ENCODE assay signal across 15 cellular contexts in genomic region chr11:134640536-134640935, GRCh38.
DNase-seq lines count a peak whose midpoint lies in the region; ATAC-seq and TF ChIP-seq lines count a peak whose summit lies in the region.
"Had no signal": no experiment of that assay in that cellular context is flagged by ENCODE, and none has a peak within 500 bp of the region (broad histone marks: within the 10 kb centered on the region; RNA-seq: fewer than 3 reads in every experiment).

No MANE protein-coding gene starts in this region.

- H3K27me3 ChIP-seq in RWPE2 (ENCODE audit: insufficient read depth, poor library complexity, severe bottlenecking) (peaks cover 5% of the 10 kb centered on the region), endodermal cell (ENCODE audit: control insufficient read depth, insufficient read depth, low read length, poor library complexity, severe bottlenecking) (no peaks in the 10 kb centered on the region), mucosa of stomach (ENCODE audit: control insufficient read depth, insufficient read depth, low read length) (no peaks in the 10 kb centered on the region), SK-N-SH (ENCODE audit: insufficient read depth) (no peaks in the 10 kb centered on the region)

- intact Hi-C loops in activated CD8-positive, alpha-beta T cell treated with anti-CD3 and anti-CD28 coated beads for 36 hours (cut with micrococcal nuclease), result no loop called here

- POLR2A ChIA-PET in activated CD8-positive, alpha-beta T cell treated with anti-CD3 and anti-CD28 coated beads for 36 hours (lab: Charles Lee), result no interaction called here
- POLR2A ChIA-PET in SK-N-SH (lab: Yijun Ruan, JAX), result no interaction called here

- H3K4me3 Mint-ChIP-seq in endodermal cell, result no peak overlapping the region
- no peak overlapping the region for H3K4me3 Mint-ChIP-seq in type B pancreatic cell
- no peak overlapping the region for H3K4me3 Mint-ChIP-seq in effector memory CD8-positive, alpha-beta T cell
- H3K4me3 Mint-ChIP-seq in activated CD8-positive, alpha-beta T cell treated with anti-CD3 and anti-CD28 coated beads for 36 hours, result no peak overlapping the region
- H3K4me3 Mint-ChIP-seq: CD4-positive, alpha-beta memory T cell had no signal

- H3K27ac Mint-ChIP-seq in endodermal cell (no peak overlapping the region), type B pancreatic cell (no peak overlapping the region)
- no peak overlapping the region for H3K27ac Mint-ChIP-seq in effector memory CD8-positive, alpha-beta T cell
- H3K27ac Mint-ChIP-seq in activated CD8-positive, alpha-beta T cell treated with anti-CD3 and anti-CD28 coated beads for 36 hours, result no peak overlapping the region
- H3K27ac Mint-ChIP-seq: CD4-positive, alpha-beta memory T cell had no signal

- H3K4me1 Mint-ChIP-seq in endodermal cell (peaks cover 4% of the 10 kb centered on the region), type B pancreatic cell (ENCODE audit: unreplicated experiment) (peaks cover 26% of the 10 kb centered on the region)
- peaks cover 0 to 2% of the 10 kb centered on the region in 2 donors for H3K4me1 Mint-ChIP-seq in effector memory CD8-positive, alpha-beta T cell (ENCODE audit: low read depth in 2 of 2)
- no peaks in the 10 kb centered on the region for H3K4me1 Mint-ChIP-seq in activated CD8-positive, alpha-beta T cell treated with anti-CD3 and anti-CD28 coated beads for 36 hours (ENCODE audit: low read depth)
- H3K4me1 Mint-ChIP-seq: CD4-positive, alpha-beta memory T cell had no signal

- no peaks in the 10 kb centered on the region for H3K9me3 Mint-ChIP-seq in endodermal cell
- H3K9me3 Mint-ChIP-seq in type B pancreatic cell, result no peaks in the 10 kb centered on the region
- no peaks in the 10 kb centered on the region for H3K9me3 Mint-ChIP-seq in effector memory CD8-positive, alpha-beta T cell
- H3K9me3 Mint-ChIP-seq in activated CD8-positive, alpha-beta T cell treated with anti-CD3 and anti-CD28 coated beads for 36 hours, result no peaks in the 10 kb centered on the region
- H3K9me3 Mint-ChIP-seq: CD4-positive, alpha-beta memory T cell had no signal

- no peaks in the 10 kb centered on the region for H3F3A ChIP-seq in SK-N-SH (replicated peaks; ENCODE audit: insufficient read depth)

- TF ChIP-seq CTCF in RWPE2 (IDR thresholded peaks at IDR 0.05; ENCODE audit: poor library complexity, severe bottlenecking) (no peak), endodermal cell (conservative IDR thresholded peaks at IDR 0.05) (no peak), type B pancreatic cell (conservative IDR thresholded peaks at IDR 0.05) (no peak), SK-N-SH (IDR thresholded peaks at IDR 0.05) (no peak)
- no peak for TF ChIP-seq CTCF in activated CD8-positive, alpha-beta T cell treated with anti-CD3 and anti-CD28 coated beads for 36 hours (IDR thresholded peaks at IDR 0.05)

- peak; percentile 36 for DNase-seq in RWPE2 (ENCODE audit: low spot score)
- peak; percentile 38 for DNase-seq in endodermal cell
- peak; percentile 50 for DNase-seq in type B pancreatic cell (ENCODE audit: extremely low spot score, unreplicated experiment)
- no peak for DNase-seq in effector memory CD8-positive, alpha-beta T cell
- DNase-seq in activated CD8-positive, alpha-beta T cell treated with anti-CD3 and anti-CD28 coated beads for 36 hours, result no peak
- DNase-seq in SK-N-SH, result no peak
- DNase-seq: BE2C; CD4-positive, alpha-beta memory T cell; DMS153; DMS79 treated with DMSO at 0.1 percent for 48 hours; GDM1; HCEC 1CT had no signal

- no peak overlapping the region for H3K9ac ChIP-seq in endodermal cell (ENCODE audit: extremely low read depth, low read length, poor library complexity, severe bottlenecking)
- H3K9ac ChIP-seq in mucosa of stomach (ENCODE audit: low read length), result peak overlapping the region; percentile 1
- H3K9ac ChIP-seq in SK-N-SH, result no peak overlapping the region

- H3K27ac ChIP-seq in RWPE2 (ENCODE audit: poor library complexity, severe bottlenecking) (no peak overlapping the region), endodermal cell (ENCODE audit: low read depth, low read length) (no peak overlapping the region), SK-N-SH (ENCODE audit: low read depth in 2 of 2, low read length in 1 of 2) (no peak overlapping the region)
- H3K27ac ChIP-seq: A549, C4-2B had no signal

- H3K9me3 ChIP-seq in RWPE2 (ENCODE audit: severe bottlenecking), result peaks cover 2% of the 10 kb centered on the region
- no peaks in the 10 kb centered on the region for H3K9me3 ChIP-seq in endodermal cell (ENCODE audit: control insufficient read depth, low read length)
- no peaks in the 10 kb centered on the region for H3K9me3 ChIP-seq in mucosa of stomach (ENCODE audit: control insufficient read depth, low read length)
- H3K9me3 ChIP-seq in SK-N-SH, result no peaks in the 10 kb centered on the region
- H3K9me3 ChIP-seq: A549, BE2C had no signal

- H4K20me1 ChIP-seq in SK-N-SH (ENCODE audit: insufficient read depth), result no peaks in the 10 kb centered on the region

- no peak overlapping the region for H3K4me2 ChIP-seq in SK-N-SH
- H3K4me2 ChIP-seq: A549 had no signal

- no peaks in the 10 kb centered on the region for H3K36me3 Mint-ChIP-seq in endodermal cell (ENCODE audit: low read depth)
- no peaks in the 10 kb centered on the region for H3K36me3 Mint-ChIP-seq in type B pancreatic cell
- no peaks in the 10 kb centered on the region for H3K36me3 Mint-ChIP-seq in effector memory CD8-positive, alpha-beta T cell (ENCODE audit: insufficient read depth)
- H3K36me3 Mint-ChIP-seq in activated CD8-positive, alpha-beta T cell treated with anti-CD3 and anti-CD28 coated beads for 36 hours (ENCODE audit: low read depth), result no peaks in the 10 kb centered on the region
- H3K36me3 Mint-ChIP-seq: CD4-positive, alpha-beta memory T cell had no signal

- H3K4me1 ChIP-seq in RWPE2 (ENCODE audit: insufficient read depth, poor library complexity, severe bottlenecking) (no peaks in the 10 kb centered on the region), endodermal cell (ENCODE audit: control insufficient read depth, insufficient read depth, low read length) (no peaks in the 10 kb centered on the region), mucosa of stomach (ENCODE audit: control insufficient read depth, insufficient read depth, low read length) (peaks cover 25% of the 10 kb centered on the region), SK-N-SH (ENCODE audit: control insufficient read depth in 1 of 2, insufficient read depth in 2 of 2, low read depth in 1 of 2, low read length in 1 of 2) (peaks cover 0 to 22% of the 10 kb centered on the region in 2 experiments; a peak in 2 of 4 replicates)
- H3K4me1 ChIP-seq: A549, BE2C had no signal

- H3K27me3 Mint-ChIP-seq in endodermal cell (ENCODE audit: insufficient read depth) (peaks cover 11% of the 10 kb centered on the region), type B pancreatic cell (peaks cover 49% of the 10 kb centered on the region)
- peaks cover 57 to 76% of the 10 kb centered on the region in 2 donors for H3K27me3 Mint-ChIP-seq in effector memory CD8-positive, alpha-beta T cell
- H3K27me3 Mint-ChIP-seq in activated CD8-positive, alpha-beta T cell treated with anti-CD3 and anti-CD28 coated beads for 36 hours, result peaks cover 3% of the 10 kb centered on the region

- no peaks in the 10 kb centered on the region for H3K9me2 ChIP-seq in SK-N-SH

- CTCF ChIA-PET in activated CD8-positive, alpha-beta T cell treated with anti-CD3 and anti-CD28 coated beads for 36 hours (lab: Charles Lee), result no interaction called here
- CTCF ChIA-PET in SK-N-SH (lab: Yijun Ruan, JAX), result no interaction called here

- H2AFZ ChIP-seq in SK-N-SH (ENCODE audit: low read depth), result no peak overlapping the region

- H3K4me3 ChIP-seq in RWPE2 (ENCODE audit: severe bottlenecking), result no peak overlapping the region
- no peak overlapping the region for H3K4me3 ChIP-seq in endodermal cell (ENCODE audit: low read length)
- no peak overlapping the region for H3K4me3 ChIP-seq in mucosa of stomach (ENCODE audit: low read length)
- H3K4me3 ChIP-seq in SK-N-SH (ENCODE audit: low read depth in 2 of 2, low read length in 1 of 2), result no peak overlapping the region
- H3K4me3 ChIP-seq: A549 had no signal

- H3K36me3 ChIP-seq in RWPE2 (ENCODE audit: low read depth) (no peaks in the 10 kb centered on the region), endodermal cell (ENCODE audit: control insufficient read depth, insufficient read depth, low read length) (no peaks in the 10 kb centered on the region), mucosa of stomach (ENCODE audit: control insufficient read depth, insufficient read depth, low read length) (no peaks in the 10 kb centered on the region), SK-N-SH (replicated peaks in 1 of 2; ENCODE audit: control insufficient read depth in 1 of 2, insufficient read depth in 2 of 2, low read length in 1 of 2) (no peaks in the 10 kb centered on the region)
- H3K36me3 ChIP-seq: BE2C had no signal

- TF ChIP-seq EP300 in SK-N-SH (IDR thresholded peaks at IDR 0.05; ENCODE audit: borderline replicate concordance in 1 of 2, low read depth in 1 of 2, low read length in 1 of 2), result no peak

- no peak for TF ChIP-seq RAD21 in SK-N-SH (IDR thresholded peaks at IDR 0.05; ENCODE audit: low read length)

- no peaks in the 10 kb centered on the region for H3K79me2 ChIP-seq in SK-N-SH (ENCODE audit: insufficient read depth)

- WGBS in endodermal cell (ENCODE audit: insufficient coverage in 1 of 2, insufficient read length in 1 of 2), 2 experiments, result 92 to 94% methylated on average over 2 to 5 of the region's 5 CpGs
- 20% methylated on average over 1 of the region's 5 CpGs for WGBS in SK-N-SH (ENCODE audit: low lambda C conversion rate)

- ATAC-seq in RWPE2 (ENCODE audit: low read depth), result no peak
- ATAC-seq in effector memory CD8-positive, alpha-beta T cell (replicated peaks), result no peak
- ATAC-seq in activated CD8-positive, alpha-beta T cell treated with anti-CD3 and anti-CD28 coated beads for 36 hours, result no peak

TF ChIP-seq in SK-N-SH, 30 proteins besides CTCF, POLR2A, EP300 and RAD21 (continues in another document):
- no peak for TF ChIP-seq USF2 (IDR thresholded peaks at IDR 0.05; ENCODE audit: borderline replicate concordance, low read depth, low read length)
- TF ChIP-seq POLR2AphosphoS5 (IDR thresholded peaks at IDR 0.05; ENCODE audit: low read depth, low read length), result no peak
- TF ChIP-seq, protein P1, sequence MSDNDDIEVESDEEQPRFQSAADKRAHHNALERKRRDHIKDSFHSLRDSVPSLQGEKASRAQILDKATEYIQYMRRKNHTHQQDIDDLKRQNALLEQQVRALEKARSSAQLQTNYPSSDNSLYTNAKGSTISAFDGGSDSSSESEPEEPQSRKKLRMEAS (IDR thresholded peaks at IDR 0.05; ENCODE audit: low read depth), result no peak
- TF ChIP-seq TCF12 (IDR thresholded peaks at IDR 0.05), result no peak
- no peak for TF ChIP-seq FOXM1 (IDR thresholded peaks at IDR 0.05; ENCODE audit: low read depth)
- no peak for TF ChIP-seq RFX5 (IDR thresholded peaks at IDR 0.05; ENCODE audit: low read length)
- TF ChIP-seq RXRA (IDR thresholded peaks at IDR 0.05; ENCODE audit: borderline replicate concordance, low read depth), result no peak

Comparison
In these comparisons a context has a peak if more than half of its experiments do, and no peak if none do; other contexts are left out.
1. DNase-seq: peak in RWPE2 (single experiment), endodermal cell (single experiment) and type B pancreatic cell (single experiment); none in effector memory CD8-positive, alpha-beta T cell (0 of 3), activated CD8-positive, alpha-beta T cell treated with anti-CD3 and anti-CD28 coated beads for 36 hours (single experiment) and SK-N-SH (single experiment).